ENCODE assay signal across 12 cellular contexts in genomic region chr10:45460235-45460878, GRCh38.
DNase-seq lines count a peak whose midpoint lies in the region; ATAC-seq and TF ChIP-seq lines count a peak whose summit lies in the region.
"Had no signal": no experiment of that assay in that cellular context is flagged by ENCODE, and none has a peak within 500 bp of the region (broad histone marks: within the 10 kb centered on the region; RNA-seq: fewer than 3 reads in every experiment).

No MANE protein-coding gene starts in this region.

- H3K4me1 ChIP-seq in DOHH2 (ENCODE audit: control insufficient read depth, low read length), result peaks cover 68% of the 10 kb centered on the region
- peaks cover 9% of the 10 kb centered on the region for H3K4me1 ChIP-seq in CD8-positive, alpha-beta memory T cell (ENCODE audit: insufficient read depth, low read length)

- H3K9me2 ChIP-seq in DOHH2 (replicated peaks; ENCODE audit: control insufficient read depth, low read length), result no peaks in the 10 kb centered on the region

- no peaks in the 10 kb centered on the region for H3K9me3 ChIP-seq in DOHH2 (ENCODE audit: control insufficient read depth, insufficient read depth, low read length)
- H3K9me3 ChIP-seq in CD8-positive, alpha-beta memory T cell (ENCODE audit: low read length), result no peaks in the 10 kb centered on the region
- H3K9me3 ChIP-seq: thoracic aorta had no signal

- peak overlapping the region in 2 of 8 donors; percentile 4 to 13 for H3K27ac Mint-ChIP-seq in CD8-positive, alpha-beta memory T cell
- H3K27ac Mint-ChIP-seq: GM23338 had no signal

- POLR2A ChIA-PET in CD8-positive, alpha-beta memory T cell (lab: Charles Lee), result no interaction called here

- H3K27me3 ChIP-seq in DOHH2 (ENCODE audit: control insufficient read depth, low read length), result no peaks in the 10 kb centered on the region
- H3K27me3 ChIP-seq in CD8-positive, alpha-beta memory T cell (ENCODE audit: insufficient read depth, low read length, poor library complexity, severe bottlenecking), result no peaks in the 10 kb centered on the region

- ATAC-seq in GM19372 (IDR thresholded peaks at IDR 0.05; ENCODE audit: low read depth, unreplicated experiment) (peak; percentile 41), HG02970 (IDR thresholded peaks at IDR 0.05; ENCODE audit: low FRiP score, unreplicated experiment) (peak; percentile 31)
- ATAC-seq: GM23338 had no signal

- peaks cover 7 to 12% (median 9%) of the 10 kb centered on the region in 3 donors for H3K4me1 Mint-ChIP-seq in CD8-positive, alpha-beta memory T cell

- H3K36me3 ChIP-seq in DOHH2 (ENCODE audit: control insufficient read depth, low read length), result peaks cover 27% of the 10 kb centered on the region
- H3K36me3 ChIP-seq in CD8-positive, alpha-beta memory T cell (ENCODE audit: insufficient read depth, low read length), result peaks cover 25% of the 10 kb centered on the region

- H3K36me3 Mint-ChIP-seq in CD8-positive, alpha-beta memory T cell, result peaks cover 26 to 77% (median 26%) of the 10 kb centered on the region in 3 donors

- H3K27ac ChIP-seq in DOHH2 (ENCODE audit: low read depth, low read length), result peak overlapping the region; percentile 98
- H3K27ac ChIP-seq in substantia nigra (ENCODE audit: low read depth, low read length, poor library complexity, severe bottlenecking), result no peak overlapping the region
- H3K27ac ChIP-seq in CD8-positive, alpha-beta memory T cell (ENCODE audit: low read depth, low read length), result no peak overlapping the region
- H3K27ac ChIP-seq: thoracic aorta had no signal

- H3K4me3 Mint-ChIP-seq in CD8-positive, alpha-beta memory T cell, result no peak overlapping the region
- H3K4me3 Mint-ChIP-seq: GM23338 had no signal

- peak; percentile 66 for DNase-seq in NAMALWA (ENCODE audit: low spot score)
- DNase-seq in foreskin fibroblast, result no peak
- DNase-seq in substantia nigra (lab: John Stamatoyannopoulos, UW), result no peak
- DNase-seq in NCI-H82 (lab: John Stamatoyannopoulos, UW), result no peak
- no peak for DNase-seq in CD8-positive, alpha-beta memory T cell
- DNase-seq: NCI-H2029 treated with DMSO at 0.1 percent for 48 hours had no signal

- peaks cover 21% of the 10 kb centered on the region for H3F3A ChIP-seq in DOHH2 (ENCODE audit: control insufficient read depth, insufficient read depth)

- CTCF ChIA-PET in CD8-positive, alpha-beta memory T cell (lab: Charles Lee), result no interaction called here

- H3K79me2 ChIP-seq in DOHH2 (ENCODE audit: control insufficient read depth, low read length), result peaks cover 27% of the 10 kb centered on the region

- TF ChIP-seq CTCF in DOHH2 (IDR thresholded peaks at IDR 0.05; ENCODE audit: low read depth, low read length, poor library complexity, severe bottlenecking), result no peak
- TF ChIP-seq CTCF in foreskin fibroblast (IDR thresholded peaks at IDR 0.05; ENCODE audit: low read depth, low read length), result no peak

- no peaks in the 10 kb centered on the region for H4K20me1 ChIP-seq in DOHH2 (ENCODE audit: control insufficient read depth, insufficient read depth, low read depth, low read length)

- no peaks in the 10 kb centered on the region for H3K9me3 Mint-ChIP-seq in CD8-positive, alpha-beta memory T cell
- H3K9me3 Mint-ChIP-seq: GM23338 had no signal

- peak overlapping the region; percentile 72 for H3K4me3 ChIP-seq in DOHH2 (ENCODE audit: low read length)
- H3K4me3 ChIP-seq in foreskin fibroblast (ENCODE audit: low read depth in 1 of 2, low read length in 2 of 2), result no peak overlapping the region
- no peak overlapping the region for H3K4me3 ChIP-seq in CD8-positive, alpha-beta memory T cell (ENCODE audit: low read length)
- H3K4me3 ChIP-seq: GM23338, lung, thoracic aorta had no signal

- H3K4me2 ChIP-seq in DOHH2 (ENCODE audit: low read length), result peak overlapping the region; percentile 92
- H3K4me2 ChIP-seq: GM23338 had no signal

- peaks cover 0 to 2% of the 10 kb centered on the region in 2 donors for H3K27me3 Mint-ChIP-seq in CD8-positive, alpha-beta memory T cell
